Comparison of ENCODE assay signal across 1 cellular context in the genomic region with DNA sequence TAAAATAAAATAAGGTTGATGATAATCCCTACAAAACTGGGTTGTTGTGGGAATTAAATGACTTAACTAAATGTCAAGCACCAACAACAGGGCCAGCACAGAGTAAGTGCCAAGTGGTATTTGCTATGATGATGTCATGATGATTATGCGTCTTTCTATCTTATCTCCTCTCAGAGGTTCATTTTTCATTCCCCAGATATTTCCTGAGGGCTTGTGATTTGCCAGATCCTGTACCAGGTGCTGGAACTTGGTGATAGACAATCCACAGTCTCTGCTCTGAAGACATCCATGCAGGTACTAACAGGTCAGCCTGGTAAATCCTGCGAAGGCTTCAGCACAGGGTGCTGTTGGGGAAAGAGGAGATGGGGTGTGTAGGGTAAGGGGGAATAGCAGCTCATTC.
TF ChIP-seq lines count a peak whose summit lies in the region.

No MANE protein-coding gene starts in this region.

TF ChIP-seq in WTC11, 78 proteins besides CTCF, POLR2A, EP300 and RAD21 (continued from another document):
- no peak for TF ChIP-seq ZMAT4 (CRISPR knock-in tag; IDR thresholded peaks at IDR 0.05)
TF ChIP-seq in WTC11: peak in this region for 0.
